In genomic region chr1:11979818-11980675, GRCh38 we compare ENCODE assay signal across 1 cellular context.
TF ChIP-seq lines count a peak whose summit lies in the region.

TSS of gene MFN2 (plus strand) at chr1:11980444. CDS start at chr1:11989169, 8,725 bp downstream.

TF ChIP-seq in HEK293, 187 proteins besides CTCF, POLR2A, EP300 and RAD21 (continued from another document and continues in another):
- TF ChIP-seq ELK4 (IDR thresholded peaks at IDR 0.05; ENCODE audit: borderline replicate concordance, low read depth, low read length) (no peak), TCF7L2 (IDR thresholded peaks at IDR 0.05; ENCODE audit: borderline replicate concordance, low read depth, low read length) (no peak), ZNF350 (tag by site-specific recombination; IDR thresholded peaks at IDR 0.05) (no peak), ZNF433 (tag by site-specific recombination; IDR thresholded peaks at IDR 0.05; ENCODE audit: low read depth) (no peak), ZBTB17 (tag by site-specific recombination; IDR thresholded peaks at IDR 0.05) (peak; percentile 95), INSM2 (tag by site-specific recombination; IDR thresholded peaks at IDR 0.05) (peak; percentile 45), ZBTB8A (tag by site-specific recombination; IDR thresholded peaks at IDR 0.05) (peak; percentile 62), HOXA7 (CRISPR knock-in tag; IDR thresholded peaks at IDR 0.05; ENCODE audit: borderline replicate concordance) (no peak), ZNF518A (tag by site-specific recombination; conservative IDR thresholded peaks at IDR 0.05; ENCODE audit: low read depth) (0 out of 2 replicates have a peak, but pooled peaks have one; percentile 23), ZNF214 (tag by site-specific recombination; IDR thresholded peaks at IDR 0.05; ENCODE audit: borderline replicate concordance) (no peak), SETDB1 (IDR thresholded peaks at IDR 0.05; ENCODE audit: insufficient read length, low read length) (peak; percentile 24), ZNF521 (tag by site-specific recombination; IDR thresholded peaks at IDR 0.05) (no peak), ZNF548 (tag by site-specific recombination; IDR thresholded peaks at IDR 0.05) (no peak), ZNF837 (tag by site-specific recombination; IDR thresholded peaks at IDR 0.05) (no peak), PRDM1 (tag by site-specific recombination; IDR thresholded peaks at IDR 0.05) (no peak), ZBTB1 (tag by site-specific recombination; IDR thresholded peaks at IDR 0.05) (no peak), ZBTB10 (tag by site-specific recombination; IDR thresholded peaks at IDR 0.05) (peak; percentile 78; the same call in 1 of the 2 replicates), ZNF354C (tag by site-specific recombination; IDR thresholded peaks at IDR 0.05; ENCODE audit: borderline replicate concordance, low read depth) (no peak), ZNF19 (tag by site-specific recombination; IDR thresholded peaks at IDR 0.05; ENCODE audit: low read depth) (no peak), ZNF37A (tag by site-specific recombination; IDR thresholded peaks at IDR 0.05) (no peak), ZNF302 (tag by site-specific recombination; IDR thresholded peaks at IDR 0.05; ENCODE audit: low read depth) (no peak), ZNF792 (tag by site-specific recombination; IDR thresholded peaks at IDR 0.05) (no peak), KLF17 (tag by site-specific recombination; IDR thresholded peaks at IDR 0.05) (peak; percentile 77), ZFHX2 (tag by site-specific recombination; conservative IDR thresholded peaks at IDR 0.05) (peak; percentile 97), ZNF311 (tag by site-specific recombination; IDR thresholded peaks at IDR 0.05; ENCODE audit: borderline replicate concordance) (no peak), REST (tag by site-specific recombination; IDR thresholded peaks at IDR 0.05) (no peak), ZIC2 (tag by site-specific recombination; IDR thresholded peaks at IDR 0.05) (peak; percentile 39; the same call in 1 of the 2 replicates), ZNF704 (tag by site-specific recombination; IDR thresholded peaks at IDR 0.05) (no peak), ZNF221 (tag by site-specific recombination; IDR thresholded peaks at IDR 0.05; ENCODE audit: borderline replicate concordance) (no peak), ZNF529 (tag by site-specific recombination; IDR thresholded peaks at IDR 0.05; ENCODE audit: insufficient replicate concordance) (no peak), ZNF768 (tag by site-specific recombination; IDR thresholded peaks at IDR 0.05) (no peak), ZNF707 (tag by site-specific recombination; IDR thresholded peaks at IDR 0.05) (no peak)
- TF ChIP-seq, protein P1, sequence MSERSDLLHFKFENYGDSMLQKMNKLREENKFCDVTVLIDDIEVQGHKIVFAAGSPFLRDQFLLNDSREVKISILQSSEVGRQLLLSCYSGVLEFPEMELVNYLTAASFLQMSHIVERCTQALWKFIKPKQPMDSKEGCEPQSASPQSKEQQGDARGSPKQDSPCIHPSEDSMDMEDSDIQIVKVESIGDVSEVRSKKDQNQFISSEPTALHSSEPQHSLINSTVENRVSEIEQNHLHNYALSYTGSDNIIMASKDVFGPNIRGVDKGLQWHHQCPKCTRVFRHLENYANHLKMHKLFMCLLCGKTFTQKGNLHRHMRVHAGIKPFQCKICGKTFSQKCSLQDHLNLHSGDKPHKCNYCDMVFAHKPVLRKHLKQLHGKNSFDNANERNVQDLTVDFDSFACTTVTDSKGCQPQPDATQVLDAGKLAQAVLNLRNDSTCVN (tag by site-specific recombination; optimal IDR thresholded peaks at IDR 0.05) = peak; percentile 96
- TF ChIP-seq, protein P2, sequence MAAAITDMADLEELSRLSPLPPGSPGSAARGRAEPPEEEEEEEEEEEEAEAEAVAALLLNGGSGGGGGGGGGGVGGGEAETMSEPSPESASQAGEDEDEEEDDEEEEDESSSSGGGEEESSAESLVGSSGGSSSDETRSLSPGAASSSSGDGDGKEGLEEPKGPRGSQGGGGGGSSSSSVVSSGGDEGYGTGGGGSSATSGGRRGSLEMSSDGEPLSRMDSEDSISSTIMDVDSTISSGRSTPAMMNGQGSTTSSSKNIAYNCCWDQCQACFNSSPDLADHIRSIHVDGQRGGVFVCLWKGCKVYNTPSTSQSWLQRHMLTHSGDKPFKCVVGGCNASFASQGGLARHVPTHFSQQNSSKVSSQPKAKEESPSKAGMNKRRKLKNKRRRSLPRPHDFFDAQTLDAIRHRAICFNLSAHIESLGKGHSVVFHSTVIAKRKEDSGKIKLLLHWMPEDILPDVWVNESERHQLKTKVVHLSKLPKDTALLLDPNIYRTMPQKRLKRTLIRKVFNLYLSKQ (tag by site-specific recombination; IDR thresholded peaks at IDR 0.05; ENCODE audit: borderline replicate concordance) = no peak
- TF ChIP-seq, protein P3, sequence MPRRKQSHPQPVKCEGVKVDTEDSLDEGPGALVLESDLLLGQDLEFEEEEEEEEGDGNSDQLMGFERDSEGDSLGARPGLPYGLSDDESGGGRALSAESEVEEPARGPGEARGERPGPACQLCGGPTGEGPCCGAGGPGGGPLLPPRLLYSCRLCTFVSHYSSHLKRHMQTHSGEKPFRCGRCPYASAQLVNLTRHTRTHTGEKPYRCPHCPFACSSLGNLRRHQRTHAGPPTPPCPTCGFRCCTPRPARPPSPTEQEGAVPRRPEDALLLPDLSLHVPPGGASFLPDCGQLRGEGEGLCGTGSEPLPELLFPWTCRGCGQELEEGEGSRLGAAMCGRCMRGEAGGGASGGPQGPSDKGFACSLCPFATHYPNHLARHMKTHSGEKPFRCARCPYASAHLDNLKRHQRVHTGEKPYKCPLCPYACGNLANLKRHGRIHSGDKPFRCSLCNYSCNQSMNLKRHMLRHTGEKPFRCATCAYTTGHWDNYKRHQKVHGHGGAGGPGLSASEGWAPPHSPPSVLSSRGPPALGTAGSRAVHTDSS (tag by site-specific recombination; IDR thresholded peaks at IDR 0.05) = no peak
